ENCODE assay signal across 9 cellular contexts in the genomic region with DNA sequence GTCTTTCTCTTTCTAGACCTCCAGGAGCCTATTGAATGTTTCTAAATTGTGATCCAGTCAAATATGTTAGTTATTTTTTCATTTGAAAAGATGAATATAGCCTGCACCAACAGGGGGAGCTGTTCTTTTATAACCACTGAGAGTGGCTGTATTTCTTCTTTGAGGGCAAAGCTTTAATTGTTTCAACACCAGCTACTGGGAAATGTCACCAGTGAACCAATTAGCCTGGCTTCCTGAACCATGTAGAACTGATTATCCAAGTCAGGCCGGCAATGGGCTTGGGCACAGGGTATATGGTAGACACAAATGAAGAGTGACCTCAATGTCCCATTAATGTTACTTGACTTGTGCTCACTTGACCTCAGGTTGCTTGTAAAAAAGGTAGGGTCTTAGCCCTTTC. TPM values are rescaled to one million over a fixed set of nuclear protein-coding genes. Genes with fewer than 3 reads are reported as not detected.
DNase-seq lines count a peak whose midpoint lies in the region; ATAC-seq, FAIRE-seq and TF ChIP-seq lines count a peak whose summit lies in the region.
"Had no signal": no experiment of that assay in that cellular context is flagged by ENCODE, and none has a peak within 500 bp of the region (broad histone marks: within the 10 kb centered on the region; RNA-seq: fewer than 3 reads in every experiment).

No MANE protein-coding gene starts in this region.

- no peak overlapping the region for H3K4me3 ChIP-seq in kidney (ENCODE audit: low read length in 2 of 2)
- H3K4me3 ChIP-seq in stomach = no peak overlapping the region

- TF ChIP-seq POLR2A in stomach (IDR thresholded peaks at IDR 0.05) = no peak

- TF ChIP-seq CTCF in kidney (IDR thresholded peaks at IDR 0.05; ENCODE audit: borderline replicate concordance, extremely low read depth, insufficient read depth) (peak; percentile 34), stomach (IDR thresholded peaks at IDR 0.05) (peak in 4 of 7 experiments; percentile 10 to 50 (median 40))

- TF ChIP-seq EP300 in stomach (IDR thresholded peaks at IDR 0.05) = no peak

- H3K4me3 Mint-ChIP-seq in activated T-cell treated with anti-CD3 and anti-CD28 coated beads, Interleukin-2, amount 50 U/mL, for 4 hours = no peak overlapping the region
- H3K4me3 Mint-ChIP-seq: activated naive CD8-positive, alpha-beta T cell had no signal

- intact Hi-C loops in kidney (cut with DNase I) = no loop called here
- intact Hi-C loops in stomach (cut with DNase I; ENCODE audit: low total_unique reads) = no loop called here

- H3K4me1 ChIP-seq in kidney (ENCODE audit: control insufficient read depth in 1 of 2, insufficient read depth in 1 of 2, low read depth in 1 of 2, low read length in 2 of 2) = no peaks in the 10 kb centered on the region
- H3K4me1 ChIP-seq in stomach = peaks cover 5 to 27% (median 9%) of the 10 kb centered on the region in 4 donors

- H3K9me3 Mint-ChIP-seq in activated T-cell treated with anti-CD3 and anti-CD28 coated beads, Interleukin-2, amount 50 U/mL, for 4 hours = no peaks in the 10 kb centered on the region

- DNase-seq in activated CD4-positive, alpha-beta T cell treated with anti-CD3 and anti-CD28 coated beads for 24 hours (ENCODE audit: low read depth in 2 of 2) = peak; percentile 19 to 57
- no peak for DNase-seq in activated CD4-positive, alpha-beta T cell treated with anti-CD3 and anti-CD28 coated beads for 1 hour
- DNase-seq in NCI-H748 treated with DMSO at 0.1 percent for 48 hours (lab: John Stamatoyannopoulos, UW) = peak; percentile 28
- DNase-seq in activated T-cell treated with anti-CD3 and anti-CD28 coated beads, Interleukin-2, amount 50 U/mL, for 4 hours = peak; percentile 42
- DNase-seq in kidney = no peak
- DNase-seq in stomach = no peak

- FAIRE-seq in kidney (lab: Jason Lieb, UNC) = no peak

- H3K27me3 ChIP-seq in stomach = no peaks in the 10 kb centered on the region

- H3K27me3 Mint-ChIP-seq in activated T-cell treated with anti-CD3 and anti-CD28 coated beads, Interleukin-2, amount 50 U/mL, for 4 hours (ENCODE audit: low read depth) = peaks cover 3% of the 10 kb centered on the region
- H3K27me3 Mint-ChIP-seq: activated naive CD8-positive, alpha-beta T cell had no signal

- no peaks in the 10 kb centered on the region for H3K36me3 Mint-ChIP-seq in activated T-cell treated with anti-CD3 and anti-CD28 coated beads, Interleukin-2, amount 50 U/mL, for 4 hours (ENCODE audit: insufficient read depth)
- H3K36me3 Mint-ChIP-seq: activated naive CD8-positive, alpha-beta T cell had no signal

- WGBS in stomach, 5 donors = 39 to 79% (median 58%) methylated on average over 1 of the region's 1 CpG

- H3K4me1 Mint-ChIP-seq in activated T-cell treated with anti-CD3 and anti-CD28 coated beads, Interleukin-2, amount 50 U/mL, for 4 hours (ENCODE audit: low read depth) = peaks cover 26% of the 10 kb centered on the region

- H3K9me3 ChIP-seq in kidney (ENCODE audit: control insufficient read depth in 1 of 2, low read length in 2 of 2) = no peaks in the 10 kb centered on the region
- no peaks in the 10 kb centered on the region for H3K9me3 ChIP-seq in stomach

- no peak overlapping the region for H3K9ac ChIP-seq in kidney (ENCODE audit: low read length in 2 of 2)

- H3K27ac ChIP-seq in kidney (ENCODE audit: low read depth in 2 of 2, low read length in 2 of 2) (no peak overlapping the region), stomach (no peak overlapping the region)

- H3K36me3 ChIP-seq in kidney (ENCODE audit: control insufficient read depth in 1 of 2, insufficient read depth in 2 of 2, low read length in 2 of 2) (no peaks in the 10 kb centered on the region), stomach (no peaks in the 10 kb centered on the region)

- no peak for ATAC-seq in activated T-cell treated with anti-CD3 and anti-CD28 coated beads, Interleukin-2, amount 50 U/mL, for 4 hours
- ATAC-seq in GM18868 (IDR thresholded peaks at IDR 0.05; ENCODE audit: unreplicated experiment) (no peak), HG03280 (IDR thresholded peaks at IDR 0.05; ENCODE audit: unreplicated experiment) (no peak)

RNA-seq across cellular contexts. Expression of a gene that starts 4.8 kb away (rescaled TPM):
- total RNA-seq in activated T-cell treated with anti-CD3 and anti-CD28 coated beads, Interleukin-2, amount 50 U/mL, for 4 hours = 10 to 100 TPM; 25.7 to 33.0 (median 30.7) TPM
- total RNA-seq in kidney = 10.1 TPM
- 0.34 TPM for polyA plus RNA-seq in kidney (ENCODE audit: insufficient read depth, low read depth, low replicate concordance)
- 10 to 100 TPM in 3 of 5 donors, 1 to 10 TPM in 1, under 1 TPM in 1; 0.45 to 72.4 (median 13.4) TPM for total RNA-seq in stomach
- polyA plus RNA-seq in stomach = 1 to 10 TPM; 1.6 to 8.2 (median 7.2) TPM

Comparison
In these comparisons a context has a peak if more than half of its experiments do, and no peak if none do; other contexts are left out.
1. DNase-seq: peak in activated CD4-positive, alpha-beta T cell treated with anti-CD3 and anti-CD28 coated beads for 24 hours (2 of 2), NCI-H748 treated with DMSO at 0.1 percent for 48 hours (single experiment) and activated T-cell treated with anti-CD3 and anti-CD28 coated beads, Interleukin-2, amount 50 U/mL, for 4 hours (single experiment); none in activated CD4-positive, alpha-beta T cell treated with anti-CD3 and anti-CD28 coated beads for 1 hour (single experiment), kidney (single experiment) and stomach (single experiment).